ENCODE assay signal across 8 cellular contexts in genomic region chr1:161864577-161864976, GRCh38.
DNase-seq lines count a peak whose midpoint lies in the region; TF ChIP-seq lines count a peak whose summit lies in the region.

No MANE protein-coding gene starts in this region.

- no peaks in the 10 kb centered on the region for H3K27me3 Mint-ChIP-seq in chondrocyte (ENCODE audit: low read depth)
- no peaks in the 10 kb centered on the region for H3K27me3 Mint-ChIP-seq in activated naive CD8-positive, alpha-beta T cell treated with anti-CD3 and anti-CD28 coated beads for 36 hours

- H3K27ac Mint-ChIP-seq in chondrocyte (ENCODE audit: unreplicated experiment): peak overlapping the region; percentile 24
- H3K27ac Mint-ChIP-seq in activated naive CD8-positive, alpha-beta T cell treated with anti-CD3 and anti-CD28 coated beads for 36 hours: no peak overlapping the region

- H3K4me1 Mint-ChIP-seq in chondrocyte (ENCODE audit: low read depth): peaks cover 56% of the 10 kb centered on the region
- no peaks in the 10 kb centered on the region for H3K4me1 Mint-ChIP-seq in activated naive CD8-positive, alpha-beta T cell treated with anti-CD3 and anti-CD28 coated beads for 36 hours

- no peaks in the 10 kb centered on the region for H3K9me3 Mint-ChIP-seq in chondrocyte (ENCODE audit: low read depth)
- H3K9me3 Mint-ChIP-seq in activated naive CD8-positive, alpha-beta T cell treated with anti-CD3 and anti-CD28 coated beads for 36 hours: no peaks in the 10 kb centered on the region

- no peaks in the 10 kb centered on the region for H3K36me3 Mint-ChIP-seq in chondrocyte (ENCODE audit: low read depth)
- H3K36me3 Mint-ChIP-seq in activated naive CD8-positive, alpha-beta T cell treated with anti-CD3 and anti-CD28 coated beads for 36 hours: peaks cover 14% of the 10 kb centered on the region

- DNase-seq in AG09319 (ENCODE audit: extremely low read depth, low read depth): no peak
- peak; percentile 24 for DNase-seq in HT-29 (ENCODE audit: low spot score)
- no peak for DNase-seq in chondrocyte (ENCODE audit: low spot score)
- DNase-seq in left kidney (ENCODE audit: low read depth, low spot score): peak; percentile 60
- DNase-seq in activated effector memory CD4-positive, alpha-beta T cell treated with Interleukin-2 at 50 U/mL for 16 hours: no peak
- DNase-seq in activated naive CD8-positive, alpha-beta T cell treated with anti-CD3 and anti-CD28 coated beads for 36 hours: no peak
- DNase-seq in COR-L47 (lab: John Stamatoyannopoulos, UW): no peak
- DNase-seq in NCI-H446 (lab: John Stamatoyannopoulos, UW): no peak

- H3K4me3 Mint-ChIP-seq in chondrocyte (ENCODE audit: unreplicated experiment): no peak overlapping the region
- no peak overlapping the region for H3K4me3 Mint-ChIP-seq in activated naive CD8-positive, alpha-beta T cell treated with anti-CD3 and anti-CD28 coated beads for 36 hours

- TF ChIP-seq CTCF in AG09319 (IDR thresholded peaks at IDR 0.05; ENCODE audit: low read depth, low read length) (peak; percentile 59), chondrocyte (IDR thresholded peaks at IDR 0.05) (peak; percentile 92)

Comparison
In these comparisons a context has a peak if more than half of its experiments do, and no peak if none do; other contexts are left out.
1. DNase-seq: peak in HT-29 (single experiment) and left kidney (single experiment); none in AG09319 (single experiment), chondrocyte (single experiment), activated effector memory CD4-positive, alpha-beta T cell treated with Interleukin-2 at 50 U/mL for 16 hours (single experiment), activated naive CD8-positive, alpha-beta T cell treated with anti-CD3 and anti-CD28 coated beads for 36 hours (single experiment), COR-L47 (single experiment) and NCI-H446 (0 of 2).